Comparison of ENCODE assay signal across 8 cellular contexts in the genomic region with DNA sequence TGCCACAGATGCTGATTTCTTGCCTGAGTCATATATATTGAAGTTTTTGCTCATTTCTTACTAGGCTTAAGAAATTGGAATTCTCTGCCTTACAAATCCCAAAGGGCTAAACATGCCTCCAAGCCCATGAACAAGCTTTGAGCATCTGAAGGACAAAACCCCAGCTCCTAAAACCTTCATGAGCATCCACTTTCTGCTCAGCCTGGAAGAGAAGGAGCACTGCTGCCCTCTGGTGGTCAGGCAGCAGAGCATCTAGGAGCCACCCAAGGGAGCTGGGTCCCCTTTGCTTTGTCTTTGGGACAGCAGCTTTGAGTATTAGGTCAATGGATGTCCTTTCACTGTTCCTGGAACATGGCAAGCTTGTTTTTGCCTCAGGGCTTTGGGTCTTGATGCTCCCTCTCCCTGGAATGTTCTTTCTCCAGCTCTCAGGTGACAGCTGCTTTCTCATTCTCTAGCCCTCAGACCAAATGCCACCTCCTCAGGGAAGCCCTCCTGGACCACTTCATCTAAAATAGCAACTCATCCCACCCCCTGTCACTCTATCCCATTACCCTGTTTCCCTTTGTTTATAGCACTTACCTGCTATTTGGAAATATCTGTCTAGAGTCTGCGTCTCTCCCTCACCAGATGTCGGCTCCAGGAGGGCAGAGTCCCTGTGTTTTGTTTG. TPM values are rescaled to one million over a fixed set of nuclear protein-coding genes. Genes with fewer than 3 reads are reported as not detected.
A peak's percentile ranks its signal among the peaks of the same experiment; 100 is the strongest.
DNase-seq lines count a peak whose midpoint lies in the region; ATAC-seq and TF ChIP-seq lines count a peak whose summit lies in the region.

No MANE protein-coding gene starts in this region.

- H3K27ac Mint-ChIP-seq in endothelial cell (ENCODE audit: unreplicated experiment): no peak overlapping the region

- TF ChIP-seq CTCF in endothelial cell (IDR thresholded peaks at IDR 0.05; ENCODE audit: unreplicated experiment): peak; percentile 92

- peaks cover 6% of the 10 kb centered on the region for H3K4me1 Mint-ChIP-seq in endothelial cell (ENCODE audit: unreplicated experiment)

- H3K9me3 Mint-ChIP-seq in endothelial cell (ENCODE audit: unreplicated experiment): no peaks in the 10 kb centered on the region

- H3K4me3 Mint-ChIP-seq in endothelial cell (ENCODE audit: unreplicated experiment): no peak overlapping the region

- DNase-seq in DMS114 treated with DMSO at 0.1 percent for 48 hours (lab: John Stamatoyannopoulos, UW; ENCODE audit: unreplicated experiment) (peak; percentile 65), HUDEP-2 (lab: John Stamatoyannopoulos, UW; ENCODE audit: unreplicated experiment in 76 of 76) (peak in 66 of 76 experiments; percentile 6 to 80 (median 52)), NOMO-1 treated with dmso at 0.1 percent for 144 hours (lab: John Stamatoyannopoulos, UW; ENCODE audit: unreplicated experiment) (peak; percentile 62), endothelial cell (ENCODE audit: low spot score) (peak; percentile 79), middle frontal gyrus (ENCODE audit: extremely low spot score, low spot score) (peak; percentile 73)
- DNase-seq in activated CD8-positive, alpha-beta memory T cell treated with anti-CD3 and anti-CD28 coated beads for 4 hours (ENCODE audit: low read depth in 2 of 2): peak; percentile 40 to 50
- DNase-seq in stimulated activated CD8-positive, alpha-beta memory T cell treated with anti-CD3 and anti-CD28 coated beads, Interleukin-2, amount 100 ng/mL, for 48 hours (ENCODE audit: low read depth in 2 of 2): peak; percentile 57 to 67

- H3K27me3 Mint-ChIP-seq in endothelial cell (ENCODE audit: unreplicated experiment): peaks cover 6% of the 10 kb centered on the region

- peaks cover 21% of the 10 kb centered on the region for H3K36me3 Mint-ChIP-seq in endothelial cell (ENCODE audit: low read depth, unreplicated experiment)

- ATAC-seq in HG02840 (IDR thresholded peaks at IDR 0.05; ENCODE audit: low FRiP score, unreplicated experiment): no peak

RNA-seq across cellular contexts. Expression of gene RAB7B, which starts 25.7 kb away (rescaled TPM):
- not detected for total RNA-seq in endothelial cell (ENCODE audit: unreplicated experiment)

RNA-seq across cellular contexts. Expression of gene SLC26A9, which starts 34.2 kb away (rescaled TPM):
- not detected for total RNA-seq in endothelial cell (ENCODE audit: unreplicated experiment)

RNA-seq across cellular contexts. Expression of gene CTSE, which starts 46.2 kb away (rescaled TPM):
- total RNA-seq in endothelial cell (ENCODE audit: unreplicated experiment): not detected
